In the genomic region with DNA sequence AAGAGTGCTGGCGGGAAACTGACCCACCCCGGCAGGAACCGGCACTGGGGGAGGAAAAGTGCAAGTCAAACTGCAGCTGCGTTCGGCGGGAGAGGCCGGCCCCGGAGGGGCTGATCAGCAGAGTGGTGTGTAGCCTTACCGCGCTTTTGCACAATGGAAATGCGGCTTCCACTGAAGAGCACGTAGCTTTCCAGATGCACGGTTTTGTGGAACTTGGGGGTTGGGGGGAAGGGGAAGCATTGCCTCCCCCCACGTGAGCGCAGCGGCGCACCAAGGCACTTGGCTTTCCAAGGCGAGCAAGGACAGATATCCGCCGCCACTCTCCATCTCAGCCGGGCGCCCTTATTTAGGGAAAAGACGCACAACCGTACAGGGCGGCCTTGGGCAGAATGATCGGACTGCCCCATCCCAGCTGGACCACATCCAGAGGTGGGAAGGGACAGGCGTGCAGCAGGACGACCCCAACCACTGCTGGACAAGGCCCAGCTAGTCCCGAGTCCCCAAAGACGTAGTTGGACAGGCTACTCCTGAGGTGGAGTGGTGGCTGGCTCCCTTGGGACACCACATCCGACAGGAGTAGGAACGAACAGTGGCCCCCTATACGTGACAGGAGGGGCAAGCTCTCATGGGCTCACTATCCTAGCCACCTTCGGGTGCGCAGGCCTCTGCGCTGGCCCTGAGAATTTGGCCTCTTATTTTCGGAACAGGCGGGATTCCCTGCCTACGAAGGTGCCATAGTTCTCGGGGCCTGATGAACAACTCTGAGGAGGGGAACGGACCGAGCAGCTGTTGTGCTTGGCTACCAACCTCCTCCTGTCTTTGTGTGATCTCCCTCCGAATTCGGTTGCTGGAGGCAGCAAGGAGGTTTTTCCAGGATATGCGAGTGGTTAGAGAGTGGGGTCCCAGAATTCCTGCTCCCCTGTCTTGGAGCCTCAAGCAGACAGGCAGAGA, we compare ENCODE assay signal across 11 cellular contexts. TPM values are rescaled to one million over a fixed set of nuclear protein-coding genes. Genes with fewer than 3 reads are reported as not detected.
A peak's percentile ranks its signal among the peaks of the same experiment; 100 is the strongest.
DNase-seq lines count a peak whose midpoint lies in the region; ATAC-seq, FAIRE-seq and TF ChIP-seq lines count a peak whose summit lies in the region.
"Had no signal": no experiment of that assay in that cellular context is flagged by ENCODE, and none has a peak within 500 bp of the region (broad histone marks: within the 10 kb centered on the region; RNA-seq: fewer than 3 reads in every experiment).

No MANE protein-coding gene starts in this region.

- TF ChIP-seq EP300 in HepG2 (IDR thresholded peaks at IDR 0.05; ENCODE audit: low read depth in 2 of 2, low read length in 2 of 2) (no peak), HepG2 (CRISPR knock-in tag; IDR thresholded peaks at IDR 0.05; ENCODE audit: borderline replicate concordance) (no peak)

- peaks cover 11% of the 10 kb centered on the region; the same call in 1 of the 2 replicates for H3K4me1 ChIP-seq in HepG2 (ENCODE audit: insufficient read depth, low read length)
- H3K4me1 ChIP-seq in right lobe of liver = peaks cover 0 to 20% (median 3%) of the 10 kb centered on the region in 4 donors
- H3K4me1 ChIP-seq in ascending aorta = peaks cover 16 to 38% of the 10 kb centered on the region in 2 donors
- peaks cover 2% of the 10 kb centered on the region for H3K4me1 ChIP-seq in urinary bladder (ENCODE audit: insufficient read depth)

- H3K27ac ChIP-seq in HepG2 (ENCODE audit: extremely low read length, insufficient read depth, low read length) (no peak overlapping the region), right lobe of liver (no peak overlapping the region), ascending aorta (no peak overlapping the region), urinary bladder (ENCODE audit: low read depth) (no peak overlapping the region)

- TF ChIP-seq RAD21 in HepG2 (CRISPR knock-in tag; IDR thresholded peaks at IDR 0.05) = no peak

- no peak for ATAC-seq in HepG2
- no peak for ATAC-seq in right lobe of liver
- ATAC-seq in naive thymus-derived CD8-positive, alpha-beta T cell = no peak
- no peak for ATAC-seq in GM18868 (IDR thresholded peaks at IDR 0.05; ENCODE audit: unreplicated experiment)
- ATAC-seq in HG02678 (IDR thresholded peaks at IDR 0.05; ENCODE audit: unreplicated experiment) = no peak

- POLR2A ChIA-PET in HepG2 (lab: Yijun Ruan, JAX) = no interaction called here
- POLR2A ChIA-PET in naive thymus-derived CD8-positive, alpha-beta T cell (lab: Charles Lee) = interaction anchor here (0.8 kb wide), 1 partner anchor 98 kb away, joined by 3 read pairs; no protein-coding TSS in a partner anchor

- H3K9me3 ChIP-seq in HepG2 (ENCODE audit: low read length) = no peaks in the 10 kb centered on the region
- H3K9me3 ChIP-seq in right lobe of liver = no peaks in the 10 kb centered on the region
- H3K9me3 ChIP-seq in ascending aorta = no peaks in the 10 kb centered on the region

- no peaks in the 10 kb centered on the region for H3K36me3 ChIP-seq in HepG2 (replicated peaks in 1 of 2; ENCODE audit: control insufficient read depth in 1 of 2, insufficient read depth in 2 of 2, low read length in 2 of 2)
- H3K36me3 ChIP-seq in right lobe of liver = no peaks in the 10 kb centered on the region
- no peaks in the 10 kb centered on the region for H3K36me3 ChIP-seq in ascending aorta
- H3K36me3 ChIP-seq in urinary bladder (ENCODE audit: insufficient read depth) = no peaks in the 10 kb centered on the region

- no TSS peak for BruUV-seq in HepG2 (replicated peaks; lab: Mats Ljungman, UMichigan)

- H3K9me3 Mint-ChIP-seq in naive thymus-derived CD8-positive, alpha-beta T cell = no peaks in the 10 kb centered on the region

- H3K36me3 Mint-ChIP-seq in naive thymus-derived CD8-positive, alpha-beta T cell = peaks cover 0 to 2% (median 0%) of the 10 kb centered on the region in 3 donors

- no peak overlapping the region for H3K9ac ChIP-seq in HepG2 (ENCODE audit: insufficient read depth, low read depth, low read length)

- no peak overlapping the region for H2AFZ ChIP-seq in HepG2 (ENCODE audit: low read length)

- H3K27me3 ChIP-seq in HepG2 (ENCODE audit: control insufficient read depth in 1 of 2, insufficient read depth in 2 of 2, low read length in 2 of 2) (peaks cover 37 to 82% of the 10 kb centered on the region in 2 experiments), right lobe of liver (peaks cover 14 to 35% of the 10 kb centered on the region in 2 donors), ascending aorta (peaks cover 51% of the 10 kb centered on the region)

- H3K4me2 ChIP-seq in HepG2 (ENCODE audit: low read depth, low read length) = no peak overlapping the region

- CTCF ChIA-PET in HepG2 (lab: Yijun Ruan, JAX; ENCODE audit: low intra/inter-chr PET ratio, low total read pairs) = interaction anchor here (1.5 kb wide), 1 partner anchor 13 kb away, joined by 3 read pairs; no protein-coding TSS in a partner anchor

- H3K27me3 Mint-ChIP-seq in naive thymus-derived CD8-positive, alpha-beta T cell = peaks cover 35 to 100% (median 59%) of the 10 kb centered on the region in 5 donors

- H3K4me3 ChIP-seq in HepG2 (replicated peaks in 1 of 3; ENCODE audit: insufficient read depth in 1 of 3, low read depth in 2 of 3, low read length in 3 of 3) = no peak overlapping the region
- H3K4me3 ChIP-seq in right lobe of liver = no peak overlapping the region
- H3K4me3 ChIP-seq in ascending aorta = peak overlapping the region; percentile 51 to 54
- H3K4me3 ChIP-seq in urinary bladder (ENCODE audit: low read depth, low read length) = peak overlapping the region; percentile 14

- peak overlapping the region in 1 of 10 donors; percentile 24 for H3K27ac Mint-ChIP-seq in naive thymus-derived CD8-positive, alpha-beta T cell

- TF ChIP-seq CTCF in HepG2 (CRISPR knock-in tag; IDR thresholded peaks at IDR 0.05) (no peak), right lobe of liver (IDR thresholded peaks at IDR 0.05) (no peak), ascending aorta (IDR thresholded peaks at IDR 0.05) (no peak)

- 22% methylated on average over 39 of the region's 45 CpGs for WGBS in HepG2 (ENCODE audit: low lambda C conversion rate)
- 3% methylated on average over 30 of the region's 45 CpGs for WGBS in right lobe of liver (ENCODE audit: insufficient coverage, low coverage, low lambda C conversion rate, missing lambda C conversion rate)
- WGBS in urinary bladder = 3% methylated on average over 45 of the region's 45 CpGs

- no peaks in the 10 kb centered on the region for H3K79me2 ChIP-seq in HepG2 (ENCODE audit: insufficient read depth, low read length)

- H4K20me1 ChIP-seq in HepG2 (ENCODE audit: insufficient read depth, low read length) = peaks cover 10% of the 10 kb centered on the region; the same call in 1 of the 2 replicates

- DNase-seq in HepG2 (ENCODE audit: low spot score) (no peak), right lobe of liver (no peak), ascending aorta (ENCODE audit: low spot score in 2 of 2) (no peak), occipital lobe (lab: John Stamatoyannopoulos, UW) (no peak)
- peak in 1 of 10 donors; percentile 52 for DNase-seq in naive thymus-derived CD8-positive, alpha-beta T cell
- DNase-seq: DND-41, NCI-H1048 had no signal

- no peak for FAIRE-seq in HepG2 (lab: Jason Lieb, UNC)

- in situ Hi-C loops in HepG2 (cut with HindIII; ENCODE audit: extremely low pct_ligation_motif_present, low pct_unique_long_range_greater_than_20kb) = no loop called here

- peaks cover 25 to 52% (median 40%) of the 10 kb centered on the region in 4 donors for H3K4me1 Mint-ChIP-seq in naive thymus-derived CD8-positive, alpha-beta T cell

- H3K4me3 Mint-ChIP-seq in naive thymus-derived CD8-positive, alpha-beta T cell = peak overlapping the region; percentile 48 to 87 (median 72)

- intact Hi-C loops in HepG2 (cut with micrococcal nuclease; ENCODE audit: unreplicated experiment) (loop anchor here (10.0 kb wide), 1 partner anchor 118 kb away; no protein-coding TSS in a partner anchor), right lobe of liver (cut with DNase I) (no loop called here), ascending aorta (cut with DNase I) (no loop called here)

- TF ChIP-seq POLR2A in HepG2 (IDR thresholded peaks at IDR 0.05; ENCODE audit: insufficient read depth in 1 of 2, low read depth in 2 of 2, low read length in 2 of 2) = no peak
- no peak for TF ChIP-seq POLR2A in right lobe of liver (IDR thresholded peaks at IDR 0.05)

RNA-seq across cellular contexts. Expression of a gene that starts 2.4 kb away (rescaled TPM):
- total RNA-seq in HepG2 (2016; rRNA removed; fragmentation: Illumina TruSeq; extraction: Trizol) (not detected in 2 replicates), right lobe of liver (not detected), ascending aorta (not detected), urinary bladder (not detected), occipital lobe (not detected)
- total RNA-seq in HepG2 (2016; cell fraction: cytosol; rRNA removed; fragmentation: Illumina TruSeq; extraction: Trizol; ENCODE audit: low read depth) = not detected in 2 replicates
- total RNA-seq in HepG2 (2016; cell fraction: insoluble cytoplasmic fraction; rRNA removed; fragmentation: Illumina TruSeq; extraction: Trizol) = not detected in 2 replicates
- total RNA-seq in HepG2 (2016; cell fraction: membrane; rRNA removed; fragmentation: Illumina TruSeq; extraction: Trizol) = not detected in 2 replicates
- not detected in 2 replicates for total RNA-seq in HepG2 (2016; cell fraction: nucleus; rRNA removed; fragmentation: Illumina TruSeq; extraction: Trizol)
- polyA plus RNA-seq in HepG2 (2011; rRNA removed) (not detected in 2 replicates), urinary bladder (not detected)
- polyA plus RNA-seq in HepG2 (2011; cell fraction: cytosol; rRNA removed) = not detected in 2 replicates
- not detected in 2 replicates for polyA plus RNA-seq in HepG2 (2011; cell fraction: nucleus; rRNA removed)
- not detected in 2 replicates for polyA plus RNA-seq in HepG2 (2012)
- polyA plus RNA-seq in HepG2 (2016; cell fraction: cytosol; fragmentation: Illumina TruSeq; extraction: Trizol; ENCODE audit: low read depth) = not detected in 2 replicates
- polyA plus RNA-seq in HepG2 (2016; cell fraction: insoluble cytoplasmic fraction; fragmentation: Illumina TruSeq; extraction: Trizol; ENCODE audit: low read depth) = not detected in 2 replicates
- not detected in 2 replicates for polyA plus RNA-seq in HepG2 (2016; cell fraction: membrane; fragmentation: Illumina TruSeq; extraction: Trizol; ENCODE audit: low read depth)
- polyA plus RNA-seq in HepG2 (2016; cell fraction: nucleus; fragmentation: Illumina TruSeq; extraction: Trizol; ENCODE audit: insufficient read depth, low read depth) = not detected in 2 replicates
- not detected in 2 replicates for polyA minus RNA-seq in HepG2 (2011; rRNA and poly(A)+ RNA removed; ENCODE audit: low replicate concordance)
- not detected in 2 replicates for polyA minus RNA-seq in HepG2 (2011; cell fraction: cytosol; rRNA and poly(A)+ RNA removed)
- not detected in 2 replicates for polyA minus RNA-seq in HepG2 (2011; cell fraction: nucleus; rRNA and poly(A)+ RNA removed)
- total RNA-seq in naive thymus-derived CD8-positive, alpha-beta T cell = not detected
- polyA plus RNA-seq in naive thymus-derived CD8-positive, alpha-beta T cell = not detected
- total RNA-seq: RPMI7951 had no signal

RNA-seq across cellular contexts. Expression of a gene that starts 10.6 kb away (rescaled TPM):
- total RNA-seq in HepG2 (2016; rRNA removed; fragmentation: Illumina TruSeq; extraction: Trizol) = not detected in 2 replicates
- total RNA-seq in HepG2 (2016; cell fraction: cytosol; rRNA removed; fragmentation: Illumina TruSeq; extraction: Trizol; ENCODE audit: low read depth) = not detected in 2 replicates
- not detected in 2 replicates for total RNA-seq in HepG2 (2016; cell fraction: insoluble cytoplasmic fraction; rRNA removed; fragmentation: Illumina TruSeq; extraction: Trizol)
- total RNA-seq in HepG2 (2016; cell fraction: membrane; rRNA removed; fragmentation: Illumina TruSeq; extraction: Trizol) = not detected in 2 replicates
- not detected in 2 replicates for total RNA-seq in HepG2 (2016; cell fraction: nucleus; rRNA removed; fragmentation: Illumina TruSeq; extraction: Trizol)
- not detected in 2 replicates for polyA plus RNA-seq in HepG2 (2011; rRNA removed)
- not detected in 2 replicates for polyA plus RNA-seq in HepG2 (2011; cell fraction: cytosol; rRNA removed)
- polyA plus RNA-seq in HepG2 (2011; cell fraction: nucleus; rRNA removed) = not detected in 2 replicates
- polyA plus RNA-seq in HepG2 (2012) = not detected in 2 replicates
- not detected in 2 replicates for polyA plus RNA-seq in HepG2 (2016; cell fraction: cytosol; fragmentation: Illumina TruSeq; extraction: Trizol; ENCODE audit: low read depth)
- polyA plus RNA-seq in HepG2 (2016; cell fraction: insoluble cytoplasmic fraction; fragmentation: Illumina TruSeq; extraction: Trizol; ENCODE audit: low read depth) = not detected in 2 replicates
- not detected in 2 replicates for polyA plus RNA-seq in HepG2 (2016; cell fraction: membrane; fragmentation: Illumina TruSeq; extraction: Trizol; ENCODE audit: low read depth)
- polyA plus RNA-seq in HepG2 (2016; cell fraction: nucleus; fragmentation: Illumina TruSeq; extraction: Trizol; ENCODE audit: insufficient read depth, low read depth) = not detected in 2 replicates
- not detected in 2 replicates for polyA minus RNA-seq in HepG2 (2011; rRNA and poly(A)+ RNA removed; ENCODE audit: low replicate concordance)
- polyA minus RNA-seq in HepG2 (2011; cell fraction: cytosol; rRNA and poly(A)+ RNA removed) = not detected in 2 replicates
- polyA minus RNA-seq in HepG2 (2011; cell fraction: nucleus; rRNA and poly(A)+ RNA removed) = not detected in 2 replicates
- total RNA-seq in right lobe of liver = not detected
- total RNA-seq in ascending aorta = not detected
- total RNA-seq in naive thymus-derived CD8-positive, alpha-beta T cell = not detected
- polyA plus RNA-seq in naive thymus-derived CD8-positive, alpha-beta T cell = not detected
- not detected for total RNA-seq in urinary bladder
- polyA plus RNA-seq in urinary bladder = not detected
- not detected for total RNA-seq in occipital lobe
- total RNA-seq: RPMI7951 had no signal

RNA-seq across cellular contexts. Expression of a gene that starts 23.1 kb away (rescaled TPM):
- total RNA-seq in HepG2 (2016; rRNA removed; fragmentation: Illumina TruSeq; extraction: Trizol) (not detected in 2 replicates), right lobe of liver (not detected), ascending aorta (not detected), urinary bladder (0.16 TPM), occipital lobe (6.2 TPM)
- total RNA-seq in HepG2 (2016; cell fraction: cytosol; rRNA removed; fragmentation: Illumina TruSeq; extraction: Trizol; ENCODE audit: low read depth) = not detected in 2 replicates
- total RNA-seq in HepG2 (2016; cell fraction: insoluble cytoplasmic fraction; rRNA removed; fragmentation: Illumina TruSeq; extraction: Trizol) = not detected in 2 replicates
- not detected in 2 replicates for total RNA-seq in HepG2 (2016; cell fraction: membrane; rRNA removed; fragmentation: Illumina TruSeq; extraction: Trizol)
- not detected in 2 replicates for total RNA-seq in HepG2 (2016; cell fraction: nucleus; rRNA removed; fragmentation: Illumina TruSeq; extraction: Trizol)
- polyA plus RNA-seq in HepG2 (2011; rRNA removed) (not detected in 2 replicates), urinary bladder (0.23 TPM)
- 0.03 and 0.04 TPM in 2 replicates for polyA plus RNA-seq in HepG2 (2011; cell fraction: cytosol; rRNA removed)
- not detected in 2 replicates for polyA plus RNA-seq in HepG2 (2011; cell fraction: nucleus; rRNA removed)
- not detected in 2 replicates for polyA plus RNA-seq in HepG2 (2012)
- polyA plus RNA-seq in HepG2 (2016; cell fraction: cytosol; fragmentation: Illumina TruSeq; extraction: Trizol; ENCODE audit: low read depth) = not detected in 2 replicates
- not detected in 2 replicates for polyA plus RNA-seq in HepG2 (2016; cell fraction: insoluble cytoplasmic fraction; fragmentation: Illumina TruSeq; extraction: Trizol; ENCODE audit: low read depth)
- 0.08 TPM in 1 of 2 replicates, not detected in the other for polyA plus RNA-seq in HepG2 (2016; cell fraction: membrane; fragmentation: Illumina TruSeq; extraction: Trizol; ENCODE audit: low read depth)
- polyA plus RNA-seq in HepG2 (2016; cell fraction: nucleus; fragmentation: Illumina TruSeq; extraction: Trizol; ENCODE audit: insufficient read depth, low read depth) = not detected in 2 replicates
- 0.49 TPM in 1 of 2 replicates, not detected in the other for polyA minus RNA-seq in HepG2 (2011; rRNA and poly(A)+ RNA removed; ENCODE audit: low replicate concordance)
- polyA minus RNA-seq in HepG2 (2011; cell fraction: cytosol; rRNA and poly(A)+ RNA removed) = not detected in 2 replicates
- polyA minus RNA-seq in HepG2 (2011; cell fraction: nucleus; rRNA and poly(A)+ RNA removed) = not detected in 2 replicates
- total RNA-seq in naive thymus-derived CD8-positive, alpha-beta T cell = not detected
- polyA plus RNA-seq in naive thymus-derived CD8-positive, alpha-beta T cell = not detected

RNA-seq across cellular contexts. Expression of a gene that starts 58.7 kb away (rescaled TPM):
- total RNA-seq in HepG2 (2016; rRNA removed; fragmentation: Illumina TruSeq; extraction: Trizol) (not detected in 2 replicates), right lobe of liver (not detected), ascending aorta (not detected), urinary bladder (not detected), occipital lobe (0.16 TPM)
- not detected in 2 replicates for total RNA-seq in HepG2 (2016; cell fraction: cytosol; rRNA removed; fragmentation: Illumina TruSeq; extraction: Trizol; ENCODE audit: low read depth)
- total RNA-seq in HepG2 (2016; cell fraction: insoluble cytoplasmic fraction; rRNA removed; fragmentation: Illumina TruSeq; extraction: Trizol) = not detected in 2 replicates
- not detected in 2 replicates for total RNA-seq in HepG2 (2016; cell fraction: membrane; rRNA removed; fragmentation: Illumina TruSeq; extraction: Trizol)
- not detected in 2 replicates for total RNA-seq in HepG2 (2016; cell fraction: nucleus; rRNA removed; fragmentation: Illumina TruSeq; extraction: Trizol)
- polyA plus RNA-seq in HepG2 (2011; rRNA removed) (0.03 and 0.05 TPM in 2 replicates), urinary bladder (not detected)
- polyA plus RNA-seq in HepG2 (2011; cell fraction: cytosol; rRNA removed) = 0.03 TPM in 2 replicates
- 0.17 and 0.18 TPM in 2 replicates for polyA plus RNA-seq in HepG2 (2011; cell fraction: nucleus; rRNA removed)
- polyA plus RNA-seq in HepG2 (2012) = 0.09 TPM in 1 of 2 replicates, not detected in the other
- not detected in 2 replicates for polyA plus RNA-seq in HepG2 (2016; cell fraction: cytosol; fragmentation: Illumina TruSeq; extraction: Trizol; ENCODE audit: low read depth)
- not detected in 2 replicates for polyA plus RNA-seq in HepG2 (2016; cell fraction: insoluble cytoplasmic fraction; fragmentation: Illumina TruSeq; extraction: Trizol; ENCODE audit: low read depth)
- polyA plus RNA-seq in HepG2 (2016; cell fraction: membrane; fragmentation: Illumina TruSeq; extraction: Trizol; ENCODE audit: low read depth) = not detected in 2 replicates
- not detected in 2 replicates for polyA plus RNA-seq in HepG2 (2016; cell fraction: nucleus; fragmentation: Illumina TruSeq; extraction: Trizol; ENCODE audit: insufficient read depth, low read depth)
- not detected in 2 replicates for polyA minus RNA-seq in HepG2 (2011; rRNA and poly(A)+ RNA removed; ENCODE audit: low replicate concordance)
- not detected in 2 replicates for polyA minus RNA-seq in HepG2 (2011; cell fraction: cytosol; rRNA and poly(A)+ RNA removed)
- polyA minus RNA-seq in HepG2 (2011; cell fraction: nucleus; rRNA and poly(A)+ RNA removed) = not detected in 2 replicates
- total RNA-seq in naive thymus-derived CD8-positive, alpha-beta T cell = not detected
- polyA plus RNA-seq in naive thymus-derived CD8-positive, alpha-beta T cell = under 1 TPM in 1 of 3 donors, not detected in 2; 0.23 TPM

Comparison
In these comparisons a context has a peak if more than half of its experiments do, and no peak if none do; other contexts are left out.
1. H3K4me3 ChIP-seq: peak in ascending aorta (2 of 2) and urinary bladder (single experiment); none in HepG2 (0 of 3) and right lobe of liver (0 of 3).